ENCODE assay signal across 1 cellular context in the genomic region with DNA sequence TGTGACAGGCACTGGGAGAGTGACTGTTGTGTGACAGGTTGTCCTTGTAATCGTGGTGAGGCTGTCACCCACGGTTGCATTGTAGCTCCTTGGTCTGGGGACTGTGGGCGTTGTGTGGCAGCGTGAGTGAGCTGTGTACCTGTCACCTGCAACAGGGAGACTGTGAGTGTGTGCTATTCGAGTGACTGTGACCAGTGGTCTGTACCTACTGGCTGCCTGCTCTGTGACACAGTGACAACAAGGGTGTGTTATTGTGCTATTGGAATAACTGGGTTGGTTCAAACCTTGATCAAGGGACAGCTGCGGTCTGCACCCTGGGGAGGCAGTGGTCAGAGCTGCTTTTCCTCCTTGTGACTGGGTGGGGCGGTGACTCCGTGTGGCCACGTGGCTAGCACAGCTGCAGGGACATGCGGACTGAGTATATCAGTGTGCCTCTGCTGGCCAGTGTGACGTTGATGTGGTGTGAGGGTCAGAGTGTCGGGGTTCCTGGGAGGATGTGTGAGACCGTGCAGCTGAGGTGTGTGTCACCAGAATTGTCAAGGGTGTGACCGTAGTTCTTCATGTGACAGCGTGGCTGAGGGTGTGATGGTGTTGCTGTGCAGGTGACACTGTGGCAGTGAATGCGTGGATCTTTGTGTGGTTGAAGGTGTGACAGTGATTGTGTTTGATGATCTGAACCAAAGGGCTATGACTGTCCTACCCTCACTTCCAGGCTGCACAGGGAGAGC.
A peak's percentile ranks its signal among the peaks of the same experiment; 100 is the strongest.
TF ChIP-seq lines count a peak whose summit lies in the region.

No MANE protein-coding gene starts in this region.

TF ChIP-seq in HepG2, 621 proteins besides CTCF, POLR2A, EP300 and RAD21 (continued from another document):
- TF ChIP-seq, protein P1, sequence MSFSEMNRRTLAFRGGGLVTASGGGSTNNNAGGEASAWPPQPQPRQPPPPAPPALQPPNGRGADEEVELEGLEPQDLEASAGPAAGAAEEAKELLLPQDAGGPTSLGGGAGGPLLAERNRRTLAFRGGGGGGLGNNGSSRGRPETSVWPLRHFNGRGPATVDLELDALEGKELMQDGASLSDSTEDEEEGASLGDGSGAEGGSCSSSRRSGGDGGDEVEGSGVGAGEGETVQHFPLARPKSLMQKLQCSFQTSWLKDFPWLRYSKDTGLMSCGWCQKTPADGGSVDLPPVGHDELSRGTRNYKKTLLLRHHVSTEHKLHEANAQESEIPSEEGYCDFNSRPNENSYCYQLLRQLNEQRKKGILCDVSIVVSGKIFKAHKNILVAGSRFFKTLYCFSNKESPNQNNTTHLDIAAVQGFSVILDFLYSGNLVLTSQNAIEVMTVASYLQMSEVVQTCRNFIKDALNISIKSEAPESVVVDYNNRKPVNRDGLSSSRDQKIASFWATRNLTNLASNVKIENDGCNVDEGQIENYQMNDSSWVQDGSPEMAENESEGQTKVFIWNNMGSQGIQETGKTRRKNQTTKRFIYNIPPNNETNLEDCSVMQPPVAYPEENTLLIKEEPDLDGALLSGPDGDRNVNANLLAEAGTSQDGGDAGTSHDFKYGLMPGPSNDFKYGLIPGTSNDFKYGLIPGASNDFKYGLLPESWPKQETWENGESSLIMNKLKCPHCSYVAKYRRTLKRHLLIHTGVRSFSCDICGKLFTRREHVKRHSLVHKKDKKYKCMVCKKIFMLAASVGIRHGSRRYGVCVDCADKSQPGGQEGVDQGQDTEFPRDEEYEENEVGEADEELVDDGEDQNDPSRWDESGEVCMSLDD (CRISPR knock-in tag; IDR thresholded peaks at IDR 0.05; ENCODE audit: borderline replicate concordance) = no peak
- 0 out of 2 replicates have a peak, but pooled peaks have one; percentile 15 for TF ChIP-seq ZNF230 (CRISPR knock-in tag; IDR thresholded peaks at IDR 0.05)
- TF ChIP-seq, protein P2, sequence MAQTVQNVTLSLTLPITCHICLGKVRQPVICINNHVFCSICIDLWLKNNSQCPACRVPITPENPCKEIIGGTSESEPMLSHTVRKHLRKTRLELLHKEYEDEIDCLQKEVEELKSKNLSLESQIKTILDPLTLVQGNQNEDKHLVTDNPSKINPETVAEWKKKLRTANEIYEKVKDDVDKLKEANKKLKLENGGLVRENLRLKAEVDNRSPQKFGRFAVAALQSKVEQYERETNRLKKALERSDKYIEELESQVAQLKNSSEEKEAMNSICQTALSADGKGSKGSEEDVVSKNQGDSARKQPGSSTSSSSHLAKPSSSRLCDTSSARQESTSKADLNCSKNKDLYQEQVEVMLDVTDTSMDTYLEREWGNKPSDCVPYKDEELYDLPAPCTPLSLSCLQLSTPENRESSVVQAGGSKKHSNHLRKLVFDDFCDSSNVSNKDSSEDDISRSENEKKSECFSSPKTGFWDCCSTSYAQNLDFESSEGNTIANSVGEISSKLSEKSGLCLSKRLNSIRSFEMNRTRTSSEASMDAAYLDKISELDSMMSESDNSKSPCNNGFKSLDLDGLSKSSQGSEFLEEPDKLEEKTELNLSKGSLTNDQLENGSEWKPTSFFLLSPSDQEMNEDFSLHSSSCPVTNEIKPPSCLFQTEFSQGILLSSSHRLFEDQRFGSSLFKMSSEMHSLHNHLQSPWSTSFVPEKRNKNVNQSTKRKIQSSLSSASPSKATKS (CRISPR knock-in tag; IDR thresholded peaks at IDR 0.05) = no peak
- TF ChIP-seq ZNF816 (CRISPR knock-in tag; IDR thresholded peaks at IDR 0.05; ENCODE audit: borderline replicate concordance) = no peak
- TF ChIP-seq ZNF543 (CRISPR knock-in tag; IDR thresholded peaks at IDR 0.05) = no peak; the same call in 1 of the 2 replicates
- no peak for TF ChIP-seq RFX1 (IDR thresholded peaks at IDR 0.05)
- 0 out of 2 replicates have a peak, but pooled peaks have one; percentile 11 for TF ChIP-seq HMG20B (CRISPR knock-in tag; conservative IDR thresholded peaks at IDR 0.05)
- no peak for TF ChIP-seq ETV5 (CRISPR knock-in tag; IDR thresholded peaks at IDR 0.05; ENCODE audit: borderline replicate concordance)
- TF ChIP-seq, protein P3, sequence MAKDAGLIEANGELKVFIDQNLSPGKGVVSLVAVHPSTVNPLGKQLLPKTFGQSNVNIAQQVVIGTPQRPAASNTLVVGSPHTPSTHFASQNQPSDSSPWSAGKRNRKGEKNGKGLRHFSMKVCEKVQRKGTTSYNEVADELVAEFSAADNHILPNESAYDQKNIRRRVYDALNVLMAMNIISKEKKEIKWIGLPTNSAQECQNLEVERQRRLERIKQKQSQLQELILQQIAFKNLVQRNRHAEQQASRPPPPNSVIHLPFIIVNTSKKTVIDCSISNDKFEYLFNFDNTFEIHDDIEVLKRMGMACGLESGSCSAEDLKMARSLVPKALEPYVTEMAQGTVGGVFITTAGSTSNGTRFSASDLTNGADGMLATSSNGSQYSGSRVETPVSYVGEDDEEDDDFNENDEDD (CRISPR knock-in tag; IDR thresholded peaks at IDR 0.05; ENCODE audit: borderline replicate concordance) = peak; percentile 70; the same call in 1 of the 2 replicates
- TF ChIP-seq ZNF24 (IDR thresholded peaks at IDR 0.05) = no peak
- TF ChIP-seq, protein P4, sequence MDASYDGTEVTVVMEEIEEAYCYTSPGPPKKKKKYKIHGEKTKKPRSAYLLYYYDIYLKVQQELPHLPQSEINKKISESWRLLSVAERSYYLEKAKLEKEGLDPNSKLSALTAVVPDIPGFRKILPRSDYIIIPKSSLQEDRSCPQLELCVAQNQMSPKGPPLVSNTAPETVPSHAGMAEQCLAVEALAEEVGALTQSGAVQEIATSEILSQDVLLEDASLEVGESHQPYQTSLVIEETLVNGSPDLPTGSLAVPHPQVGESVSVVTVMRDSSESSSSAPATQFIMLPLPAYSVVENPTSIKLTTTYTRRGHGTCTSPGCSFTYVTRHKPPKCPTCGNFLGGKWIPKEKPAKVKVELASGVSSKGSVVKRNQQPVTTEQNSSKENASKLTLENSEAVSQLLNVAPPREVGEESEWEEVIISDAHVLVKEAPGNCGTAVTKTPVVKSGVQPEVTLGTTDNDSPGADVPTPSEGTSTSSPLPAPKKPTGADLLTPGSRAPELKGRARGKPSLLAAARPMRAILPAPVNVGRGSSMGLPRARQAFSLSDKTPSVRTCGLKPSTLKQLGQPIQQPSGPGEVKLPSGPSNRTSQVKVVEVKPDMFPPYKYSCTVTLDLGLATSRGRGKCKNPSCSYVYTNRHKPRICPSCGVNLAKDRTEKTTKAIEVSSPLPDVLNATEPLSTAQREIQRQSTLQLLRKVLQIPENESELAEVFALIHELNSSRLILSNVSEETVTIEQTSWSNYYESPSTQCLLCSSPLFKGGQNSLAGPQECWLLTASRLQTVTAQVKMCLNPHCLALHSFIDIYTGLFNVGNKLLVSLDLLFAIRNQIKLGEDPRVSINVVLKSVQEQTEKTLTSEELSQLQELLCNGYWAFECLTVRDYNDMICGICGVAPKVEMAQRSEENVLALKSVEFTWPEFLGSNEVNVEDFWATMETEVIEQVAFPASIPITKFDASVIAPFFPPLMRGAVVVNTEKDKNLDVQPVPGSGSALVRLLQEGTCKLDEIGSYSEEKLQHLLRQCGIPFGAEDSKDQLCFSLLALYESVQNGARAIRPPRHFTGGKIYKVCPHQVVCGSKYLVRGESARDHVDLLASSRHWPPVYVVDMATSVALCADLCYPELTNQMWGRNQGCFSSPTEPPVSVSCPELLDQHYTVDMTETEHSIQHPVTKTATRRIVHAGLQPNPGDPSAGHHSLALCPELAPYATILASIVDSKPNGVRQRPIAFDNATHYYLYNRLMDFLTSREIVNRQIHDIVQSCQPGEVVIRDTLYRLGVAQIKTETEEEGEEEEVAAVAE (CRISPR knock-in tag; IDR thresholded peaks at IDR 0.05; ENCODE audit: borderline replicate concordance) = no peak
- TF ChIP-seq ZNF564 (CRISPR knock-in tag; IDR thresholded peaks at IDR 0.05) = no peak
- TF ChIP-seq AHR (CRISPR knock-in tag; IDR thresholded peaks at IDR 0.05) = 0 out of 2 replicates have a peak, but pooled peaks have one; percentile 72
- no peak for TF ChIP-seq ZNF557 (CRISPR knock-in tag; IDR thresholded peaks at IDR 0.05)
- TF ChIP-seq ZNF329 (CRISPR knock-in tag; IDR thresholded peaks at IDR 0.05; ENCODE audit: low read depth) = no peak
- 0 out of 2 replicates have a peak, but pooled peaks have one; percentile 33 for TF ChIP-seq ZNF335 (CRISPR knock-in tag; IDR thresholded peaks at IDR 0.05)
- TF ChIP-seq MEIS1 (CRISPR knock-in tag; IDR thresholded peaks at IDR 0.05; ENCODE audit: borderline replicate concordance) = peak; percentile 92
- TF ChIP-seq ZNF589 (CRISPR knock-in tag; conservative IDR thresholded peaks at IDR 0.05) = peak; percentile 61; the same call in 1 of the 2 replicates
- 0 out of 2 replicates have a peak, but pooled peaks have one; percentile 34 for TF ChIP-seq ZNF34 (CRISPR knock-in tag; IDR thresholded peaks at IDR 0.05; ENCODE audit: borderline replicate concordance)
- TF ChIP-seq, protein P5, sequence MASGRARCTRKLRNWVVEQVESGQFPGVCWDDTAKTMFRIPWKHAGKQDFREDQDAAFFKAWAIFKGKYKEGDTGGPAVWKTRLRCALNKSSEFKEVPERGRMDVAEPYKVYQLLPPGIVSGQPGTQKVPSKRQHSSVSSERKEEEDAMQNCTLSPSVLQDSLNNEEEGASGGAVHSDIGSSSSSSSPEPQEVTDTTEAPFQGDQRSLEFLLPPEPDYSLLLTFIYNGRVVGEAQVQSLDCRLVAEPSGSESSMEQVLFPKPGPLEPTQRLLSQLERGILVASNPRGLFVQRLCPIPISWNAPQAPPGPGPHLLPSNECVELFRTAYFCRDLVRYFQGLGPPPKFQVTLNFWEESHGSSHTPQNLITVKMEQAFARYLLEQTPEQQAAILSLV (CRISPR knock-in tag; IDR thresholded peaks at IDR 0.05; ENCODE audit: borderline replicate concordance) = peak; percentile 65; the same call in 1 of the 2 replicates
- no peak for TF ChIP-seq SIX1 (CRISPR knock-in tag; IDR thresholded peaks at IDR 0.05; ENCODE audit: borderline replicate concordance)
- TF ChIP-seq, protein P6, sequence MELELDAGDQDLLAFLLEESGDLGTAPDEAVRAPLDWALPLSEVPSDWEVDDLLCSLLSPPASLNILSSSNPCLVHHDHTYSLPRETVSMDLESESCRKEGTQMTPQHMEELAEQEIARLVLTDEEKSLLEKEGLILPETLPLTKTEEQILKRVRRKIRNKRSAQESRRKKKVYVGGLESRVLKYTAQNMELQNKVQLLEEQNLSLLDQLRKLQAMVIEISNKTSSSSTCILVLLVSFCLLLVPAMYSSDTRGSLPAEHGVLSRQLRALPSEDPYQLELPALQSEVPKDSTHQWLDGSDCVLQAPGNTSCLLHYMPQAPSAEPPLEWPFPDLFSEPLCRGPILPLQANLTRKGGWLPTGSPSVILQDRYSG (CRISPR knock-in tag; IDR thresholded peaks at IDR 0.05) = no peak
- TF ChIP-seq ZNF775 (CRISPR knock-in tag; IDR thresholded peaks at IDR 0.05; ENCODE audit: borderline replicate concordance) = no peak
- no peak for TF ChIP-seq NFYC (CRISPR knock-in tag; IDR thresholded peaks at IDR 0.05)
- no peak for TF ChIP-seq ZEB1 (IDR thresholded peaks at IDR 0.05; ENCODE audit: insufficient replicate concordance, low read depth)
- TF ChIP-seq ONECUT2 (CRISPR knock-in tag; IDR thresholded peaks at IDR 0.05) = no peak
- no peak for TF ChIP-seq RFX5 (IDR thresholded peaks at IDR 0.05; ENCODE audit: low read depth, low read length)
- TF ChIP-seq, protein P7, sequence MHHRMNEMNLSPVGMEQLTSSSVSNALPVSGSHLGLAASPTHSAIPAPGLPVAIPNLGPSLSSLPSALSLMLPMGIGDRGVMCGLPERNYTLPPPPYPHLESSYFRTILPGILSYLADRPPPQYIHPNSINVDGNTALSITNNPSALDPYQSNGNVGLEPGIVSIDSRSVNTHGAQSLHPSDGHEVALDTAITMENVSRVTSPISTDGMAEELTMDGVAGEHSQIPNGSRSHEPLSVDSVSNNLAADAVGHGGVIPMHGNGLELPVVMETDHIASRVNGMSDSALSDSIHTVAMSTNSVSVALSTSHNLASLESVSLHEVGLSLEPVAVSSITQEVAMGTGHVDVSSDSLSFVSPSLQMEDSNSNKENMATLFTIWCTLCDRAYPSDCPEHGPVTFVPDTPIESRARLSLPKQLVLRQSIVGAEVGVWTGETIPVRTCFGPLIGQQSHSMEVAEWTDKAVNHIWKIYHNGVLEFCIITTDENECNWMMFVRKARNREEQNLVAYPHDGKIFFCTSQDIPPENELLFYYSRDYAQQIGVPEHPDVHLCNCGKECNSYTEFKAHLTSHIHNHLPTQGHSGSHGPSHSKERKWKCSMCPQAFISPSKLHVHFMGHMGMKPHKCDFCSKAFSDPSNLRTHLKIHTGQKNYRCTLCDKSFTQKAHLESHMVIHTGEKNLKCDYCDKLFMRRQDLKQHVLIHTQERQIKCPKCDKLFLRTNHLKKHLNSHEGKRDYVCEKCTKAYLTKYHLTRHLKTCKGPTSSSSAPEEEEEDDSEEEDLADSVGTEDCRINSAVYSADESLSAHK (CRISPR knock-in tag; IDR thresholded peaks at IDR 0.05; ENCODE audit: borderline replicate concordance) = no peak
- no peak for TF ChIP-seq PLRG1 (conservative IDR thresholded peaks at IDR 0.05)
- TF ChIP-seq ZNF713 (CRISPR knock-in tag; IDR thresholded peaks at IDR 0.05) = peak; percentile 69; the same call in 1 of the 2 replicates
- no peak for TF ChIP-seq ZNF83 (CRISPR knock-in tag; IDR thresholded peaks at IDR 0.05; ENCODE audit: borderline replicate concordance)
- no peak for TF ChIP-seq PTBP1 (IDR thresholded peaks at IDR 0.05; ENCODE audit: low read depth, low read length, poor library complexity, severe bottlenecking)
- TF ChIP-seq ZFP62 (CRISPR knock-in tag; IDR thresholded peaks at IDR 0.05) = no peak
- TF ChIP-seq ZNF607 (CRISPR knock-in tag; IDR thresholded peaks at IDR 0.05; ENCODE audit: borderline replicate concordance) = no peak; the same call in 1 of the 2 replicates
- TF ChIP-seq ZNF225 (CRISPR knock-in tag; IDR thresholded peaks at IDR 0.05) = peak; percentile 56
- TF ChIP-seq, protein P8, sequence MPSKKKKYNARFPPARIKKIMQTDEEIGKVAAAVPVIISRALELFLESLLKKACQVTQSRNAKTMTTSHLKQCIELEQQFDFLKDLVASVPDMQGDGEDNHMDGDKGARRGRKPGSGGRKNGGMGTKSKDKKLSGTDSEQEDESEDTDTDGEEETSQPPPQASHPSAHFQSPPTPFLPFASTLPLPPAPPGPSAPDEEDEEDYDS (CRISPR knock-in tag; IDR thresholded peaks at IDR 0.05) = no peak
- peak; percentile 48; the same call in 1 of the 2 replicates for TF ChIP-seq PITX1 (CRISPR knock-in tag; IDR thresholded peaks at IDR 0.05)
